24 cellular contexts compared by ENCODE assay signal in genomic region chr16:35342012-35342411, GRCh38.
DNase-seq lines count a peak whose midpoint lies in the region; ATAC-seq, FAIRE-seq and TF ChIP-seq lines count a peak whose summit lies in the region.
"Had no signal": no experiment of that assay in that cellular context is flagged by ENCODE, and none has a peak within 500 bp of the region (broad histone marks: within the 10 kb centered on the region; RNA-seq: fewer than 3 reads in every experiment).

No MANE protein-coding gene starts in this region.

- in situ Hi-C loops in K562 (cut with MboI) = no loop called here

- intact Hi-C loops in K562 (cut with micrococcal nuclease) = no loop called here

- no peak overlapping the region for H3K27ac ChIP-seq in A549
- H3K27ac ChIP-seq in HUES48 (ENCODE audit: low read depth, low read length) = no peak overlapping the region
- H3K27ac ChIP-seq in K562 (ENCODE audit: extremely low read depth, low read depth, low read length) = no peak overlapping the region
- H3K27ac ChIP-seq: BLaER1 had no signal

- ATAC-seq in A549 (no peak), K562 (no peak), GM19397 (IDR thresholded peaks at IDR 0.05; ENCODE audit: unreplicated experiment) (no peak)
- ATAC-seq: GM12878 had no signal

- CTCF ChIA-PET in A549 (lab: Yijun Ruan, JAX) = no interaction called here
- CTCF ChIA-PET in K562 (lab: Yijun Ruan, JAX; ENCODE audit: low intra/inter-chr PET ratio) = no interaction called here

- no peak for DNase-seq in A549 (ENCODE audit: low read depth in 1 of 2, low spot score in 1 of 2)
- no peak for DNase-seq in K562 (ENCODE audit: extremely low read depth in 1 of 4, low spot score in 3 of 4)
- no peak for DNase-seq in inferior parietal cortex (ENCODE audit: extremely low spot score)
- DNase-seq in GM12892 (ENCODE audit: insufficient read length) = no peak
- DNase-seq: 8988T; BE2C; C1 segment of cervical spinal cord; CD4-positive, alpha-beta memory T cell; CD4-positive, CD25-positive, alpha-beta regulatory T cell; CD8-positive, alpha-beta memory T cell; COR-L47; DMS 273 treated with DMSO at 0.1 percent for 48 hours; DMS153; DMS53; DMS79; DND-41; EL; GDM1 had no signal

- no TSS peak for BruUV-seq in K562 (replicated peaks; lab: Mats Ljungman, UMichigan)

- no peak for TF ChIP-seq POLR2A in A549 (IDR thresholded peaks at IDR 0.05; ENCODE audit: low read length)
- no peak for TF ChIP-seq POLR2A in K562 (conservative IDR thresholded peaks at IDR 0.05)
- TF ChIP-seq POLR2A in GM12892 (IDR thresholded peaks at IDR 0.05; ENCODE audit: low read depth, low read length) = no peak

- H3K36me3 ChIP-seq in HUES48 (ENCODE audit: control insufficient read depth, insufficient read depth, low read length) (no peaks in the 10 kb centered on the region), K562 (ENCODE audit: control insufficient read depth, insufficient read depth, low read length) (no peaks in the 10 kb centered on the region)
- H3K36me3 ChIP-seq: BE2C, BLaER1 had no signal

- no peaks in the 10 kb centered on the region for H4K20me1 ChIP-seq in K562 (replicated peaks; ENCODE audit: control insufficient read depth, insufficient read depth, low read length)
- H4K20me1 ChIP-seq: BLaER1 had no signal

- no peak for FAIRE-seq in A549 (lab: Jason Lieb, UNC)
- FAIRE-seq in K562 (lab: Jason Lieb, UNC) = no peak
- FAIRE-seq in GM12892 (lab: Jason Lieb, UNC) = no peak
- FAIRE-seq: A204.1, GM19239 had no signal

- WGBS in A549 (ENCODE audit: missing lambda C conversion rate) = 0% methylated on average over 4 of the region's 4 CpGs
- WGBS in K562 (ENCODE audit: insufficient coverage, low coverage, missing lambda C conversion rate) = 0% methylated on average over 4 of the region's 4 CpGs

- H3K9me3 ChIP-seq in A549 = peaks cover 2% of the 10 kb centered on the region; the same call in 1 of the 3 replicates
- H3K9me3 ChIP-seq in HUES48 (ENCODE audit: control insufficient read depth, insufficient read depth, low read length) = peaks cover 99% of the 10 kb centered on the region
- H3K9me3 ChIP-seq in K562 (replicated peaks; ENCODE audit: control insufficient read depth, insufficient read depth, low read depth, low read length) = no peaks in the 10 kb centered on the region

- H3K27me3 ChIP-seq in HUES48 (ENCODE audit: control insufficient read depth, insufficient read depth, low read length) (no peaks in the 10 kb centered on the region), K562 (ENCODE audit: control insufficient read depth in 2 of 2, insufficient read depth in 2 of 2, low read length in 2 of 2) (no peaks in the 10 kb centered on the region)
- H3K27me3 ChIP-seq: BE2C, BLaER1 had no signal

- TF ChIP-seq CTCF in A549 (IDR thresholded peaks at IDR 0.05) (no peak), K562 (IDR thresholded peaks at IDR 0.05 in 2 of 3, conservative IDR thresholded peaks at IDR 0.05 in 1 of 3; ENCODE audit: insufficient read depth in 2 of 3, low read depth in 1 of 3, low read length in 3 of 3) (no peak)

- H3K4me3 ChIP-seq in A549 (no peak overlapping the region), HUES48 (ENCODE audit: low read depth, low read length) (0 out of 2 replicates have a peak overlapping the region, but pooled peaks have one; percentile 24), K562 (no peak overlapping the region)
- H3K4me3 ChIP-seq: BLaER1, GM12878 had no signal

- no peak overlapping the region for H2AFZ ChIP-seq in K562 (ENCODE audit: low read depth, low read length)

- H3K9ac ChIP-seq in HUES48 (ENCODE audit: low read depth, low read length) = no peak overlapping the region
- H3K9ac ChIP-seq in K562 (ENCODE audit: insufficient read depth in 1 of 2, low read depth in 2 of 2, low read length in 2 of 2) = no peak overlapping the region
- H3K9ac ChIP-seq: BLaER1 had no signal

- H3K79me2 ChIP-seq in K562 (ENCODE audit: control insufficient read depth, insufficient read depth, low read length) = no peaks in the 10 kb centered on the region

- TF ChIP-seq EP300 in A549 (IDR thresholded peaks at IDR 0.05) = no peak
- no peak for TF ChIP-seq EP300 in K562 (IDR thresholded peaks at IDR 0.05; ENCODE audit: low read length)

- H3K4me1 ChIP-seq in A549 (no peaks in the 10 kb centered on the region), HUES48 (ENCODE audit: control insufficient read depth, insufficient read depth, low read length) (no peaks in the 10 kb centered on the region), K562 (replicated peaks in 1 of 2; ENCODE audit: control insufficient read depth in 2 of 2, insufficient read depth in 2 of 2, low read length in 2 of 2) (no peaks in the 10 kb centered on the region)
- H3K4me1 ChIP-seq: BE2C, BLaER1 had no signal

- TF ChIP-seq RAD21 in A549 (conservative IDR thresholded peaks at IDR 0.05 in 1 of 2, IDR thresholded peaks at IDR 0.05 in 1 of 2) = no peak
- TF ChIP-seq RAD21 in K562 (CRISPR knock-in tag; conservative IDR thresholded peaks at IDR 0.05 in 1 of 2, IDR thresholded peaks at IDR 0.05 in 1 of 2) = no peak

- H3K9me1 ChIP-seq in K562 (ENCODE audit: control insufficient read depth, insufficient read depth, low read length) = no peaks in the 10 kb centered on the region

- H3K4me2 ChIP-seq in A549 (no peak overlapping the region), K562 (ENCODE audit: insufficient read depth, low read length) (no peak overlapping the region)
- H3K4me2 ChIP-seq: BLaER1 had no signal

- POLR2A ChIA-PET in A549 (lab: Yijun Ruan, JAX) (no interaction called here), K562 (lab: Yijun Ruan, JAX) (no interaction called here)

TF ChIP-seq in A549, 52 proteins besides CTCF, POLR2A, EP300 and RAD21 (continues in another document):
- TF ChIP-seq ZFP36 (IDR thresholded peaks at IDR 0.05; ENCODE audit: borderline replicate concordance, partially characterized antibody) (no peak), HMGXB4 (CRISPR knock-in tag; IDR thresholded peaks at IDR 0.05; ENCODE audit: borderline replicate concordance) (no peak), RCOR1 (IDR thresholded peaks at IDR 0.05; ENCODE audit: low read depth, low read length) (no peak), USF2 (IDR thresholded peaks at IDR 0.05) (no peak)

TF ChIP-seq in K562, 482 proteins besides CTCF, POLR2A, EP300 and RAD21:
- TF ChIP-seq CBFA2T3 (IDR thresholded peaks at IDR 0.05) (no peak), ZNF316 (IDR thresholded peaks at IDR 0.05) (peak; percentile 51), ZNF354B (CRISPR knock-in tag; IDR thresholded peaks at IDR 0.05) (no peak), C11orf30 (IDR thresholded peaks at IDR 0.05; ENCODE audit: low read depth) (peak; percentile 23; the same call in 1 of the 2 replicates), MAFG (tag; conservative IDR thresholded peaks at IDR 0.05) (0 out of 2 replicates have a peak, but pooled peaks have one; percentile 41)

Comparison
In these comparisons a context has a peak if more than half of its experiments do, and no peak if none do; other contexts are left out.
1. Of the 35 proteins assayed by ChIP-seq in both K562 and A549: peak only in K562: none; only in A549: MAFK; in both: none; in neither: 34.